23 cellular contexts compared by ENCODE assay signal in the genomic region with DNA sequence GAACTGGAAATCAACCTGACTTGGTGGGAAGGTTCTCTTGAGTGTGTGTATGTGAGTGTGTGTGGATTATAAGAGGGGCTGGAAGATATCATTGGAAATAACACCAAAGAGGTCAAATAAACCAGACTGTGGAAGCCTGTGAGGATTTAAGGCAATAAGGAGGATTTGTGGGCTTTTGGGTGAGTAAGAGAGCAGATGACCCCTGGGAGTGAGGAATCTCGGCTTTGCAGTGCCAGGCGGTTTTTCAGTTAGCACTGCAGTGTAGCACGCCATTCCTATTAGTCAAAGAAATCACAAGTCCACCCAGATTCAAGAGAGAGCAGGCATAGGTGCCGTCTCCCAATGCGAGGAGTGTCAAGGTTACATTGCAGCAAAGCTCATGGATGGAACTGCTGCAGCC.
"Had no signal": no experiment of that assay in that cellular context is flagged by ENCODE, and none has a peak within 500 bp of the region (broad histone marks: within the 10 kb centered on the region; RNA-seq: fewer than 3 reads in every experiment).

No MANE protein-coding gene starts in this region.

- H3K36me3 Mint-ChIP-seq: stimulated activated effector memory CD8-positive, alpha-beta T cell treated with anti-CD3 and anti-CD28 coated beads, Interleukin-12 subunit alpha, Interleukin-12 subunit beta, amount 100 ng/mL, for 72 hours had no signal

- H3K4me3 Mint-ChIP-seq: dendritic cell treated with granulocyte-macrophage colony-stimulating factor and Interleukin-4, amounts not matched to agents 40 ng/mL and 50 ng/mL, for 4 days; effector memory CD8-positive, alpha-beta T cell; nephron progenitor cell; stimulated activated effector memory CD8-positive, alpha-beta T cell treated with anti-CD3 and anti-CD28 coated beads, Interleukin-12 subunit alpha, Interleukin-12 subunit beta, amount 100 ng/mL, for 72 hours had no signal

- H3K79me2 ChIP-seq: hepatocyte had no signal

- H3K4me1 ChIP-seq: left ventricle myocardium inferior, right atrium auricular region, tibial artery, upper lobe of right lung had no signal

- ATAC-seq: effector memory CD8-positive, alpha-beta T cell; left cardiac atrium; stimulated activated effector memory CD8-positive, alpha-beta T cell treated with anti-CD3 and anti-CD28 coated beads, Interleukin-12 subunit alpha, Interleukin-12 subunit beta, amount 100 ng/mL, for 72 hours; stimulated activated naive CD8-positive, alpha-beta T cell treated with anti-CD3 and anti-CD28 coated beads, Interleukin-15, Interleukin-2, amounts not matched to agents 100 U/mL and 50 U/mL, for 24 hours; upper lobe of right lung had no signal

- H3K4me1 Mint-ChIP-seq: naive B cell; stimulated activated effector memory CD8-positive, alpha-beta T cell treated with anti-CD3 and anti-CD28 coated beads, Interleukin-12 subunit alpha, Interleukin-12 subunit beta, amount 100 ng/mL, for 72 hours had no signal

- H3K36me3 ChIP-seq: esophagus muscularis mucosa, left ventricle myocardium inferior, neutrophil, right atrium auricular region, sigmoid colon, tibial artery, upper lobe of right lung had no signal

- H3K27me3 Mint-ChIP-seq: naive B cell had no signal

- H3K27me3 ChIP-seq: esophagus muscularis mucosa, hepatocyte, neutrophil, right atrium auricular region, sigmoid colon, tibial artery, upper lobe of right lung had no signal

- H2AFZ ChIP-seq: hepatocyte had no signal

- H3K4me3 ChIP-seq: esophagus muscularis mucosa, hepatocyte, left ventricle myocardium inferior, lung, right atrium auricular region, sigmoid colon, tibial artery, upper lobe of right lung had no signal

- DNase-seq: effector memory CD8-positive, alpha-beta T cell; foreskin fibroblast; kidney; left cardiac atrium; left ventricle myocardium inferior; mesendoderm; naive B cell; nephron progenitor cell; posterior cingulate gyrus; sigmoid colon; stimulated activated CD4-positive, alpha-beta T cell treated with anti-CD3 and anti-CD28 coated beads, Interleukin-4, amount 100 ng/mL, for 1 hour; stimulated activated CD8-positive, alpha-beta memory T cell treated with anti-CD3 and anti-CD28 coated beads, Interleukin-4, amount 100 ng/mL, for 48 hours; stimulated activated naive CD8-positive, alpha-beta T cell treated with anti-CD3 and anti-CD28 coated beads, Interleukin-15, Interleukin-2, amounts not matched to agents 100 U/mL and 50 U/mL, for 24 hours; tibial artery; upper lobe of right lung had no signal

- H3K9me3 ChIP-seq: esophagus muscularis mucosa, left ventricle myocardium inferior, neutrophil, right atrium auricular region, sigmoid colon, tibial artery, upper lobe of right lung had no signal

- H3K27ac ChIP-seq: epithelial cell of prostate, esophagus muscularis mucosa, hepatocyte, left ventricle myocardium inferior, neutrophil, right atrium auricular region, sigmoid colon, tibial artery, upper lobe of right lung had no signal

- H3K27ac Mint-ChIP-seq: dendritic cell treated with granulocyte-macrophage colony-stimulating factor and Interleukin-4, amounts not matched to agents 40 ng/mL and 50 ng/mL, for 4 days; effector memory CD8-positive, alpha-beta T cell; nephron progenitor cell; stimulated activated effector memory CD8-positive, alpha-beta T cell treated with anti-CD3 and anti-CD28 coated beads, Interleukin-12 subunit alpha, Interleukin-12 subunit beta, amount 100 ng/mL, for 72 hours had no signal

- H3K9me3 Mint-ChIP-seq: dendritic cell treated with granulocyte-macrophage colony-stimulating factor and Interleukin-4, amounts not matched to agents 40 ng/mL and 50 ng/mL, for 4 days; effector memory CD8-positive, alpha-beta T cell; nephron progenitor cell; stimulated activated effector memory CD8-positive, alpha-beta T cell treated with anti-CD3 and anti-CD28 coated beads, Interleukin-12 subunit alpha, Interleukin-12 subunit beta, amount 100 ng/mL, for 72 hours had no signal

- H3K4me2 ChIP-seq: hepatocyte had no signal
